19 cellular contexts compared by ENCODE assay signal in genomic region chr4:1821679-1822567, GRCh38. TPM values are rescaled to one million over a fixed set of nuclear protein-coding genes. Genes with fewer than 3 reads are reported as not detected.
DNase-seq lines count a peak whose midpoint lies in the region; ATAC-seq and TF ChIP-seq lines count a peak whose summit lies in the region.
"Had no signal": no experiment of that assay in that cellular context is flagged by ENCODE, and none has a peak within 500 bp of the region (broad histone marks: within the 10 kb centered on the region; RNA-seq: fewer than 3 reads in every experiment).

No MANE protein-coding gene starts in this region.

- no peak for TF ChIP-seq POLR2A in upper lobe of left lung (IDR thresholded peaks at IDR 0.05)

- no peak overlapping the region for H2BK120ac ChIP-seq in neuronal stem cell (ENCODE audit: low read depth, low read length)

- peaks cover 2% of the 10 kb centered on the region for H3K79me1 ChIP-seq in neuronal stem cell (ENCODE audit: low read depth, low read length)

- no peaks in the 10 kb centered on the region for H3K9me3 Mint-ChIP-seq in type B pancreatic cell
- H3K9me3 Mint-ChIP-seq: CD14-positive monocyte; CD4-positive, alpha-beta memory T cell; HFFc6 had no signal

- peak overlapping the region; percentile 39 for H2BK5ac ChIP-seq in neuronal stem cell (ENCODE audit: low read length)

- H3K36me3 ChIP-seq in neuronal stem cell (replicated peaks in 1 of 2; ENCODE audit: control insufficient read depth in 2 of 2, insufficient read depth in 2 of 2, low read length in 2 of 2) (peaks cover 38 to 94% of the 10 kb centered on the region in 2 donors), upper lobe of left lung (peaks cover 33 to 98% (median 75%) of the 10 kb centered on the region in 4 donors)

- no peak overlapping the region for H3K4me3 Mint-ChIP-seq in type B pancreatic cell
- H3K4me3 Mint-ChIP-seq: CD14-positive monocyte; CD4-positive, alpha-beta memory T cell; HFFc6 had no signal

- peak in 1 of 2 donors; percentile 8 for ATAC-seq in right cardiac atrium
- ATAC-seq in left cardiac atrium, result no peak
- ATAC-seq in upper lobe of left lung (ENCODE audit: low FRiP score in 2 of 2), result no peak
- ATAC-seq: HCT116 had no signal

- no peak overlapping the region for H2AFZ ChIP-seq in neuronal stem cell (ENCODE audit: low read length)

- H3K4me3 ChIP-seq in right cardiac atrium (ENCODE audit: low read length), result no peak overlapping the region
- no peak overlapping the region for H3K4me3 ChIP-seq in neuronal stem cell (ENCODE audit: low read length in 2 of 2)
- no peak overlapping the region for H3K4me3 ChIP-seq in upper lobe of left lung
- H3K4me3 ChIP-seq: BLaER1 had no signal

- H4K91ac ChIP-seq in neuronal stem cell (ENCODE audit: low read depth, low read length, poor library complexity), result no peak overlapping the region

- no peak overlapping the region for H3K18ac ChIP-seq in neuronal stem cell (ENCODE audit: low read length)

- H3K27me3 Mint-ChIP-seq in type B pancreatic cell, result no peaks in the 10 kb centered on the region
- H3K27me3 Mint-ChIP-seq: CD4-positive, alpha-beta memory T cell had no signal

- no peak overlapping the region for H2AK5ac ChIP-seq in neuronal stem cell (ENCODE audit: low read depth, low read length)

- H3K4me2 ChIP-seq in neuronal stem cell (ENCODE audit: insufficient read depth, low read length, poor library complexity, severe bottlenecking), result no peak overlapping the region
- H3K4me2 ChIP-seq: BLaER1 had no signal

- peak in 2 of 3 donors; percentile 16 to 35 for DNase-seq in right cardiac atrium
- no peak for DNase-seq in left cardiac atrium
- no peak for DNase-seq in RWPE1 (ENCODE audit: low spot score)
- no peak for DNase-seq in neuronal stem cell (ENCODE audit: low spot score)
- peak; percentile 68 for DNase-seq in type B pancreatic cell (ENCODE audit: extremely low spot score, unreplicated experiment)
- no peak for DNase-seq in NCI-H446 treated with DMSO at 0.1 percent for 48 hours (lab: John Stamatoyannopoulos, UW)
- no peak for DNase-seq in upper lobe of left lung
- no peak for DNase-seq in UCSD-AML1 (lab: John Stamatoyannopoulos, UW; ENCODE audit: unreplicated experiment)
- DNase-seq: 8988T; CD4-positive, alpha-beta memory T cell; DMS153; DMS79; GDM1; GOT3; H7; HFFc6 had no signal

- no peak overlapping the region for H2BK15ac ChIP-seq in neuronal stem cell (ENCODE audit: low read length)

- H3K4me1 ChIP-seq in right cardiac atrium (ENCODE audit: control insufficient read depth, insufficient read depth, low read length) (no peaks in the 10 kb centered on the region), neuronal stem cell (ENCODE audit: control insufficient read depth in 2 of 2, insufficient read depth in 1 of 2, low read depth in 1 of 2, low read length in 2 of 2) (peaks cover 0 to 5% of the 10 kb centered on the region in 2 donors), upper lobe of left lung (peaks cover 0 to 5% (median 0%) of the 10 kb centered on the region in 4 donors)
- H3K4me1 ChIP-seq: BLaER1 had no signal

- H2BK12ac ChIP-seq in neuronal stem cell (ENCODE audit: low read length), result no peak overlapping the region

- H3K27ac ChIP-seq in right cardiac atrium (ENCODE audit: low read length) (no peak overlapping the region), RWPE1 (peak overlapping the region; percentile 4; the same call in 1 of the 2 replicates), neuronal stem cell (replicated peaks; ENCODE audit: low read length) (no peak overlapping the region), upper lobe of left lung (no peak overlapping the region)
- H3K27ac ChIP-seq: BLaER1 had no signal

- CTCF ChIA-PET in RWPE1 (lab: Yijun Ruan, JAX), result interaction anchor here (1.2 kb wide), 1 partner anchor 73 kb away, joined by 4 read pairs; no protein-coding TSS in a partner anchor

- peak overlapping the region; percentile 21 for H3K14ac ChIP-seq in neuronal stem cell (ENCODE audit: low read length)

- TF ChIP-seq EP300 in upper lobe of left lung (IDR thresholded peaks at IDR 0.05), result no peak

- H3K9ac ChIP-seq in neuronal stem cell (ENCODE audit: low read depth, low read length, poor library complexity), result no peak overlapping the region
- H3K9ac ChIP-seq: BLaER1 had no signal

- WGBS in right cardiac atrium, result 96% methylated on average over 18 of the region's 18 CpGs
- no CpG with 5 or more reads among the region's 18 CpGs for WGBS in neuronal stem cell (ENCODE audit: extremely low coverage in 2 of 2, insufficient read length in 2 of 2, insufficient replicate concordance in 1 of 2), 2 donors
- 94 to 97% methylated on average over 6 to 18 of the region's 18 CpGs for WGBS in upper lobe of left lung, 2 donors

- H3K27me3 ChIP-seq in right cardiac atrium (ENCODE audit: control insufficient read depth, insufficient read depth) (no peaks in the 10 kb centered on the region), neuronal stem cell (ENCODE audit: control insufficient read depth in 3 of 3, insufficient read depth in 3 of 3, low read depth in 1 of 3, low read length in 3 of 3) (no peaks in the 10 kb centered on the region), upper lobe of left lung (no peaks in the 10 kb centered on the region)
- H3K27me3 ChIP-seq: BLaER1 had no signal

- intact Hi-C loops in right cardiac atrium (cut with DNase I), result no loop called here
- intact Hi-C loops in left cardiac atrium (cut with DNase I), result no loop called here

- H3K9me3 ChIP-seq in right cardiac atrium (ENCODE audit: control insufficient read depth, low read length), result no peaks in the 10 kb centered on the region
- H3K9me3 ChIP-seq in neuronal stem cell (replicated peaks in 1 of 2; ENCODE audit: control insufficient read depth in 2 of 2, insufficient read depth in 1 of 2, low read depth in 1 of 2, low read length in 2 of 2), result no peaks in the 10 kb centered on the region
- no peaks in the 10 kb centered on the region for H3K9me3 ChIP-seq in upper lobe of left lung
- H3K9me3 ChIP-seq: BLaER1 had no signal

- H3K36me3 Mint-ChIP-seq in type B pancreatic cell, result peaks cover 12% of the 10 kb centered on the region

- no peak overlapping the region for H4K8ac ChIP-seq in neuronal stem cell (ENCODE audit: low read depth, low read length)

- H3K4me1 Mint-ChIP-seq in type B pancreatic cell (ENCODE audit: unreplicated experiment), result no peaks in the 10 kb centered on the region
- H3K4me1 Mint-ChIP-seq: CD14-positive monocyte; CD4-positive, alpha-beta memory T cell had no signal

- POLR2A ChIA-PET in RWPE1 (lab: Yijun Ruan, JAX; ENCODE audit: low non-redundant PET), result no interaction called here

- no peak for TF ChIP-seq CTCF in RWPE1 (conservative IDR thresholded peaks at IDR 0.05; ENCODE audit: low read depth)
- no peak for TF ChIP-seq CTCF in type B pancreatic cell (conservative IDR thresholded peaks at IDR 0.05)
- TF ChIP-seq CTCF in upper lobe of left lung (IDR thresholded peaks at IDR 0.05), result no peak

- H3K23ac ChIP-seq in neuronal stem cell (ENCODE audit: low read depth, low read length, poor library complexity), result peak overlapping the region; percentile 65

- H3K4ac ChIP-seq in neuronal stem cell (ENCODE audit: low read length), result no peak overlapping the region

- no peak overlapping the region for H3K27ac Mint-ChIP-seq in type B pancreatic cell
- H3K27ac Mint-ChIP-seq: CD4-positive, alpha-beta memory T cell; HFFc6 had no signal

RNA-seq across cellular contexts. Expression of gene FGFR3, which starts 28.8 kb away (rescaled TPM):
- total RNA-seq in right cardiac atrium, result 10 to 100 TPM in 1 of 4 donors, 1 to 10 TPM in 3; 6.4 to 17.5 (median 8.8) TPM
- polyA plus RNA-seq in right cardiac atrium, result 4.5 TPM
- total RNA-seq in left cardiac atrium, result 1 to 10 TPM; 1.6 to 5.4 TPM
- polyA plus RNA-seq in neuronal stem cell (2013, experiment 1 of 2), result 7.2 TPM
- 7.6 TPM for polyA plus RNA-seq in neuronal stem cell (2013, experiment 2 of 2)
- total RNA-seq in type B pancreatic cell (ENCODE audit: low replicate concordance), result 44.3 and 63.9 TPM in 2 replicates
- 10 to 100 TPM; 18.5 to 92.2 (median 24.4) TPM for total RNA-seq in upper lobe of left lung
- polyA plus RNA-seq: CD14-positive monocyte; CD4-positive, alpha-beta memory T cell had no signal

RNA-seq across cellular contexts. Expression of gene LETM1, which starts 34.0 kb away (rescaled TPM):
- 10 to 100 TPM; 36.2 to 41.7 (median 38.4) TPM for total RNA-seq in right cardiac atrium
- polyA plus RNA-seq in right cardiac atrium, result 19.3 TPM
- 10 to 100 TPM; 37.2 to 50.5 TPM for total RNA-seq in left cardiac atrium
- 12.8 TPM for polyA plus RNA-seq in neuronal stem cell (2013, experiment 1 of 2)
- 13.8 TPM for polyA plus RNA-seq in neuronal stem cell (2013, experiment 2 of 2)
- total RNA-seq in type B pancreatic cell (ENCODE audit: low replicate concordance), result 61.1 and 64.3 TPM in 2 replicates
- 10 to 100 TPM; 31.4 to 98.5 (median 47.8) TPM for total RNA-seq in upper lobe of left lung

RNA-seq across cellular contexts. Expression of gene NSD2, which starts 49.3 kb away (rescaled TPM):
- 10 to 100 TPM; 44.4 to 52.0 (median 46.6) TPM for total RNA-seq in right cardiac atrium
- polyA plus RNA-seq in right cardiac atrium, result 10.8 TPM
- 10 to 100 TPM; 30.0 to 38.7 TPM for total RNA-seq in left cardiac atrium
- 119 TPM for polyA plus RNA-seq in neuronal stem cell (2013, experiment 1 of 2)
- polyA plus RNA-seq in neuronal stem cell (2013, experiment 2 of 2), result 115 TPM
- 70.6 and 156 TPM in 2 replicates for total RNA-seq in type B pancreatic cell (ENCODE audit: low replicate concordance)
- 100 to 1,000 TPM in 2 of 6 donors, 10 to 100 TPM in 4; 35.7 to 164 (median 53.1) TPM for total RNA-seq in upper lobe of left lung

Comparison
In these comparisons a context has a peak if more than half of its experiments do, and no peak if none do; other contexts are left out.
1. DNase-seq: peak in right cardiac atrium (2 of 3) and type B pancreatic cell (single experiment); none in left cardiac atrium (single experiment), RWPE1 (single experiment), neuronal stem cell (single experiment), NCI-H446 treated with DMSO at 0.1 percent for 48 hours (single experiment), upper lobe of left lung (0 of 2) and UCSD-AML1 (single experiment).